ENCODE assay signal across 35 cellular contexts in the genomic region with DNA sequence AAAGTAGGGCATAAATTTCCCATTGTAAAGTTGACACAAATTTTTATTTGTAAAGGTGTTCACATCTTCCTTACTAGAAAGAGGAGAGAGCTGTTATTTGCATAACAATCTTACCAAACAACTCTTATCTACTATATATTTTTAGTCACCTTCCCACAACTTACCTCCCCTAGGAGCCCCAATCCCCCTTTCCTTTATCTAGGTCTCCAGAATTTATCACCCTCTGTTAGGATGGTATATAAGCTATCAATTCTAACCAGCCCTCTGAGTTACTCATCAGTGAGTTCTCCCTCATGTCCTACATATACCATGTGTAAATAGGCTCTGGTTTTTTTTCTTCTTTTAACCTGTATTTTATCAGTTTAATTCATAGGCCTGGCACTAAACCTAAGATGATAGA.
"Had no signal": no experiment of that assay in that cellular context is flagged by ENCODE, and none has a peak within 500 bp of the region (broad histone marks: within the 10 kb centered on the region; RNA-seq: fewer than 3 reads in every experiment).

No MANE protein-coding gene starts in this region.

- H3K27me3 ChIP-seq: adrenal gland, body of pancreas, MG63, SJSA1 had no signal

- H3K4me3 ChIP-seq: adrenal gland, body of pancreas, breast epithelium, MG63, SJSA1 had no signal

- H3K27ac ChIP-seq: adrenal gland, body of pancreas, breast epithelium, SJSA1 had no signal

- H3K27ac Mint-ChIP-seq: activated CD4-positive, alpha-beta T cell treated with anti-CD3 and anti-CD28 coated beads, Interleukin-2, amount 10 ng/mL, durations not matched to agents 7 days and 5 days; activated CD8-positive, alpha-beta memory T cell treated with anti-CD3 and anti-CD28 coated beads, Interleukin-2, amount 10 ng/mL, durations not matched to agents 7 days and 5 days; activated naive CD8-positive, alpha-beta T cell treated with anti-CD3 and anti-CD28 coated beads, Interleukin-2, amount 10 ng/mL, durations not matched to agents 7 days and 5 days; activated T-helper 2 cell treated with anti-CD3 and anti-CD28 coated beads, Interferon-gamma antibody, Interleukin-2, Interleukin-4, amounts not matched to agents 10 μg/mL and 5 μg/mL and 100 μg/mL, durations not matched to agents 14 hours and 24 hours and 36 hours; T-helper 1 cell treated with Interleukin-12 subunit alpha and Interleukin-12 subunit beta and Interleukin-4 antibody, amounts not matched to agents 30 μg/mL and 1 μg/mL, for 36 hours; T-helper 2 cell treated with Interferon-gamma antibody and Interleukin-4, amounts not matched to agents 5 μg/mL and 100 μg/mL, for 36 hours; WTC11 had no signal

- H3K27me3 Mint-ChIP-seq: activated naive CD8-positive, alpha-beta T cell treated with anti-CD3 and anti-CD28 coated beads, Interleukin-2, amount 10 ng/mL, durations not matched to agents 7 days and 5 days had no signal

- FAIRE-seq: astrocyte, TTC549 had no signal

- DNase-seq: activated CD4-positive, alpha-beta T cell treated with anti-CD3 and anti-CD28 coated beads for 36 hours; activated CD4-positive, alpha-beta T cell treated with anti-CD3 and anti-CD28 coated beads, Interleukin-2, amount 10 ng/mL, durations not matched to agents 7 days and 5 days; activated CD4-positive, alpha-beta T cell treated with anti-CD3 and anti-CD28 coated beads, Interleukin-2, amount 50 U/mL, for 48 hours; activated CD8-positive, alpha-beta memory T cell treated with anti-CD3 and anti-CD28 coated beads for 24 hours; activated CD8-positive, alpha-beta memory T cell treated with anti-CD3 and anti-CD28 coated beads, Interleukin-2, amount 10 ng/mL, durations not matched to agents 7 days and 5 days; activated CD8-positive, alpha-beta memory T cell treated with anti-CD3 and anti-CD28 coated beads, Interleukin-2, amount 50 U/mL, for 48 hours; activated gamma-delta T cell; activated naive CD4-positive, alpha-beta T cell treated with Interleukin-2 at 50 U/mL for 16 hours; activated naive CD8-positive, alpha-beta T cell treated with anti-CD3 and anti-CD28 coated beads, Interleukin-2, amount 10 ng/mL, durations not matched to agents 7 days and 5 days; adrenal gland; body of pancreas; KG1; MG63; MV-4-11; NCI-H1092; NCI-H146; NCI-H187; NCI-H2029 treated with DMSO at 0.1 percent for 48 hours; NCI-H2107; NCI-H2171; NCI-H510A; NCI-H526; NCI-H774; SHP77; SK-N-SH had no signal

- H3K4me3 Mint-ChIP-seq: activated CD4-positive, alpha-beta T cell treated with anti-CD3 and anti-CD28 coated beads for 36 hours; activated CD4-positive, alpha-beta T cell treated with anti-CD3 and anti-CD28 coated beads, Interleukin-2, amount 10 ng/mL, durations not matched to agents 7 days and 5 days; activated CD8-positive, alpha-beta memory T cell treated with anti-CD3 and anti-CD28 coated beads, Interleukin-2, amount 10 ng/mL, durations not matched to agents 7 days and 5 days; activated naive CD8-positive, alpha-beta T cell treated with anti-CD3 and anti-CD28 coated beads, Interleukin-2, amount 10 ng/mL, durations not matched to agents 7 days and 5 days; T-helper 1 cell treated with Interleukin-12 subunit alpha and Interleukin-12 subunit beta and Interleukin-4 antibody, amounts not matched to agents 30 μg/mL and 1 μg/mL, for 36 hours; T-helper 2 cell treated with Interferon-gamma antibody and Interleukin-4, amounts not matched to agents 5 μg/mL and 100 μg/mL, for 36 hours; WTC11 had no signal

- H3K9me3 ChIP-seq: adrenal gland, body of pancreas, MG63, SJSA1, SK-N-SH had no signal

- ATAC-seq: activated CD4-positive, alpha-beta T cell treated with anti-CD3 and anti-CD28 coated beads for 36 hours; activated CD4-positive, CD25-positive, alpha-beta regulatory T cell treated with anti-CD3 and anti-CD28 coated beads, Interleukin-2, amount 50 U/mL, for 24 hours; activated CD8-positive, alpha-beta memory T cell treated with anti-CD3 and anti-CD28 coated beads, Interleukin-2, amount 10 ng/mL, durations not matched to agents 7 days and 5 days; body of pancreas; Panc1 had no signal

- H3K36me3 ChIP-seq: adrenal gland, breast epithelium, MG63, SJSA1 had no signal
